In genomic region chr7:2864204-2864985, GRCh38 we compare ENCODE assay signal across 7 cellular contexts. TPM values are rescaled to one million over a fixed set of nuclear protein-coding genes. Genes with fewer than 3 reads are reported as not detected.
DNase-seq lines count a peak whose midpoint lies in the region; ATAC-seq, FAIRE-seq and TF ChIP-seq lines count a peak whose summit lies in the region.

No MANE protein-coding gene starts in this region.

- no peaks in the 10 kb centered on the region for H3K9me1 ChIP-seq in keratinocyte (ENCODE audit: control insufficient read depth, extremely low read depth, insufficient read depth, low read length)

- DNase-seq in HK-2 (ENCODE audit: unreplicated experiment) = peak; percentile 21
- DNase-seq in keratinocyte (ENCODE audit: low read depth, low spot score) = no peak
- no peak for DNase-seq in stimulated activated naive CD8-positive, alpha-beta T cell treated with anti-CD3 and anti-CD28 coated beads, Interleukin-15, amount 100 ng/mL, for 72 hours
- DNase-seq in NCI-H1092 treated with DMSO at 0.1 percent for 48 hours (lab: John Stamatoyannopoulos, UW) = no peak
- no peak for DNase-seq in GF-D8 (lab: John Stamatoyannopoulos, UW)
- no peak for DNase-seq in GDM1 (lab: John Stamatoyannopoulos, UW)

- no peak for TF ChIP-seq CTCF in keratinocyte (optimal IDR thresholded peaks at IDR 0.05 in 1 of 3, IDR thresholded peaks at IDR 0.05 in 1 of 3, conservative IDR thresholded peaks at IDR 0.05 in 1 of 3; ENCODE audit: extremely low read depth in 1 of 3, insufficient read depth in 2 of 3, low read length in 3 of 3)

- H3K4me3 Mint-ChIP-seq in activated T-helper 17 cell treated with anti-CD3 and anti-CD28 coated beads, Interleukin-2, amount 50 U/mL, for 72 hours = peak overlapping the region; percentile 83
- H3K4me3 Mint-ChIP-seq in stimulated activated naive CD8-positive, alpha-beta T cell treated with anti-CD3 and anti-CD28 coated beads, Interleukin-15, amount 100 ng/mL, for 72 hours = peak overlapping the region; percentile 80 to 85

- H3K4me1 Mint-ChIP-seq in activated T-helper 17 cell treated with anti-CD3 and anti-CD28 coated beads, Interleukin-2, amount 50 U/mL, for 72 hours = peaks cover 15% of the 10 kb centered on the region
- peaks cover 36% of the 10 kb centered on the region for H3K4me1 Mint-ChIP-seq in stimulated activated naive CD8-positive, alpha-beta T cell treated with anti-CD3 and anti-CD28 coated beads, Interleukin-15, amount 100 ng/mL, for 72 hours

- H3K4me3 ChIP-seq in keratinocyte (ENCODE audit: control insufficient read depth in 2 of 3, extremely low read depth in 1 of 3, insufficient read depth in 2 of 3, low read depth in 1 of 3, low read length in 3 of 3) = peak overlapping the region in 1 of 3 experiments; percentile 24

- no peaks in the 10 kb centered on the region for H3K79me2 ChIP-seq in keratinocyte (ENCODE audit: control insufficient read depth, insufficient read depth, low read length)

- peaks cover 25% of the 10 kb centered on the region for H3K4me1 ChIP-seq in keratinocyte (ENCODE audit: control insufficient read depth, extremely low read depth, insufficient read depth, low read length)

- peak overlapping the region; percentile 70 for H3K4me2 ChIP-seq in keratinocyte (ENCODE audit: control insufficient read depth, extremely low read depth, insufficient read depth, low read depth, low read length)

- peak overlapping the region; percentile 75 for H3K27ac ChIP-seq in keratinocyte (ENCODE audit: control insufficient read depth, insufficient read depth, low read length)

- H3K36me3 Mint-ChIP-seq in activated T-helper 17 cell treated with anti-CD3 and anti-CD28 coated beads, Interleukin-2, amount 50 U/mL, for 72 hours (ENCODE audit: low read depth) = no peaks in the 10 kb centered on the region

- no peak for FAIRE-seq in keratinocyte (lab: Jason Lieb, UNC)

- ATAC-seq in activated T-helper 17 cell treated with anti-CD3 and anti-CD28 coated beads, Interleukin-2, amount 50 U/mL, for 72 hours (replicated peaks) = no peak
- no peak for ATAC-seq in stimulated activated naive CD8-positive, alpha-beta T cell treated with anti-CD3 and anti-CD28 coated beads, Interleukin-15, amount 100 ng/mL, for 72 hours

- no peaks in the 10 kb centered on the region for H4K20me1 ChIP-seq in keratinocyte (ENCODE audit: control insufficient read depth, extremely low read depth, insufficient read depth, low read length)

- H3K9me3 Mint-ChIP-seq in activated T-helper 17 cell treated with anti-CD3 and anti-CD28 coated beads, Interleukin-2, amount 50 U/mL, for 72 hours = no peaks in the 10 kb centered on the region
- H3K9me3 Mint-ChIP-seq in stimulated activated naive CD8-positive, alpha-beta T cell treated with anti-CD3 and anti-CD28 coated beads, Interleukin-15, amount 100 ng/mL, for 72 hours = no peaks in the 10 kb centered on the region

- no peaks in the 10 kb centered on the region for H3K27me3 ChIP-seq in keratinocyte (ENCODE audit: control insufficient read depth, extremely low read depth, insufficient read depth, low read length)

- H2AFZ ChIP-seq in keratinocyte (ENCODE audit: control insufficient read depth, low read length) = peak overlapping the region; percentile 87

- H3K9ac ChIP-seq in keratinocyte (ENCODE audit: control insufficient read depth, extremely low read depth, insufficient read depth, low read length) = no peak overlapping the region

- dilution Hi-C loops in keratinocyte (cut with MboI; ENCODE audit: extremely low pct_ligation_motif_present, low sequenced_read_pairs) = no loop called here

- H3K9me3 ChIP-seq in keratinocyte (ENCODE audit: control insufficient read depth, low read depth, low read length) = no peaks in the 10 kb centered on the region

- H3K27me3 Mint-ChIP-seq in activated T-helper 17 cell treated with anti-CD3 and anti-CD28 coated beads, Interleukin-2, amount 50 U/mL, for 72 hours = no peaks in the 10 kb centered on the region
- no peaks in the 10 kb centered on the region for H3K27me3 Mint-ChIP-seq in stimulated activated naive CD8-positive, alpha-beta T cell treated with anti-CD3 and anti-CD28 coated beads, Interleukin-15, amount 100 ng/mL, for 72 hours

- H3K36me3 ChIP-seq in keratinocyte (ENCODE audit: control insufficient read depth in 2 of 2, extremely low read depth in 1 of 2, insufficient read depth in 2 of 2, low read length in 2 of 2) = no peaks in the 10 kb centered on the region

- peak overlapping the region; percentile 92 for H3K27ac Mint-ChIP-seq in activated T-helper 17 cell treated with anti-CD3 and anti-CD28 coated beads, Interleukin-2, amount 50 U/mL, for 72 hours
- H3K27ac Mint-ChIP-seq in stimulated activated naive CD8-positive, alpha-beta T cell treated with anti-CD3 and anti-CD28 coated beads, Interleukin-15, amount 100 ng/mL, for 72 hours = peak overlapping the region; percentile 29 to 96

RNA-seq across cellular contexts. Expression of gene GNA12, which starts 20.3 kb away (rescaled TPM):
- total RNA-seq in activated T-helper 17 cell treated with anti-CD3 and anti-CD28 coated beads, Interleukin-2, amount 50 U/mL, for 72 hours = 10 to 100 TPM; 15.4 to 17.4 TPM
- polyA plus RNA-seq in keratinocyte = 35.5 to 67.5 TPM (median 42.1 TPM) in 3 replicates
- 3.5 TPM for polyA plus RNA-seq in keratinocyte (2011; ENCODE audit: low read depth)
- polyA plus RNA-seq in keratinocyte (2011; cell fraction: cytosol; rRNA removed) = 52.4 and 61.2 TPM in 2 replicates
- 30.6 and 47.8 TPM in 2 replicates for polyA plus RNA-seq in keratinocyte (2011; cell fraction: nucleus; rRNA removed)
- 12.7 and 39.9 TPM in 2 replicates for polyA plus RNA-seq in keratinocyte (2012; ENCODE audit: low replicate concordance)
- polyA minus RNA-seq in keratinocyte = 55.6 to 84.6 TPM (median 76.0 TPM) in 3 replicates
- polyA minus RNA-seq in keratinocyte (2011; cell fraction: cytosol; rRNA and poly(A)+ RNA removed) = 50.1 TPM
- polyA minus RNA-seq in keratinocyte (2011; cell fraction: nucleus; rRNA and poly(A)+ RNA removed) = 29.0 and 40.4 TPM in 2 replicates
